In the genomic region with DNA sequence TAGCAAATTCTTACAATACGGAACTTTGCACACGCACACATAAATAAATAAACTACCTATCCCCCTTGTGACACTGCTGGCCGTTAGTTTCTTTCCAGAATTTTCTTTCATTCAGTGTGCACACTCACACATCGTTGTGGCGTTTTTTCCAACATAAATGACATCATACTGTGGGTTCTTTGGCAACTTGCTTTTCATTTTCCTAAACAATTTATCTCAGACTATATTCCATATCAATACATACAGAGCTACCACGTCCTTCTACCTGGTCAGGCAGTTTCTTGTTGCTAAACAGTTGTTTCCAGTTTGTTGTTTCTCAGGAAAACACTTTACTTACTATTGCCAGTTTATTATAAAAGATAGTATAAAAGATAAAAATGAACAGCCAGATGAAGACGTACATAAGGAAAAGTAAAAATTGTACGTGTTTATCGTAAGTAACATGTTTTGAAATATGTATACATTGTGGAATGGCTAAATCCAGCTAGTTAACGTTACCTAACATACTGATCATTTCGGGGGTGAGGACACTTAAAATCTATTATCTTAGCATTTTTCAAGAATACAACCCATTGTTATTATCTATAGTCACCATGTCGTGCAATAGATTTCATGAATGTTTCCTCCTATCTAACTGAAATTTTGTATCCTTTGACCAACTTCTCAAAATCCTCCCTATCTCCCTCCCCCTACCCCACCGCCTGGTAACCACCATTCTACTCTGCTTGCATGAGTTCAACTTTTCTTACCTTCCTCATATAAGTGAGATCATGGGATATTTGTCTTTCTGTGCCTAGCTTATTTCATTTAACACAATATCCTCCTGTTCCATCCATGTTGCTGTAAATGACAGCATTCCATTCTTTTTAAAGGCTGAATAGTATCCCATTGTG, we compare ENCODE assay signal across 8 cellular contexts. TPM values are rescaled to one million over a fixed set of nuclear protein-coding genes. Genes with fewer than 3 reads are reported as not detected.
DNase-seq lines count a peak whose midpoint lies in the region; ATAC-seq, FAIRE-seq and TF ChIP-seq lines count a peak whose summit lies in the region.

No MANE protein-coding gene starts in this region.

- no peak for TF ChIP-seq CTCF in left ventricle myocardium inferior (IDR thresholded peaks at IDR 0.05; ENCODE audit: borderline replicate concordance)
- TF ChIP-seq CTCF in GM12878 (IDR thresholded peaks at IDR 0.05 in 2 of 3, conservative IDR thresholded peaks at IDR 0.05 in 1 of 3; ENCODE audit: control insufficient read depth in 2 of 3, extremely low read depth in 1 of 3, insufficient read depth in 1 of 3, low read depth in 3 of 3, low read length in 3 of 3) = no peak
- no peak for TF ChIP-seq CTCF in uterus (IDR thresholded peaks at IDR 0.05)
- no peak for TF ChIP-seq CTCF in RWPE1 (conservative IDR thresholded peaks at IDR 0.05; ENCODE audit: low read depth)

- H4K20me1 ChIP-seq in GM12878 (ENCODE audit: control insufficient read depth, insufficient read depth) = no peaks in the 10 kb centered on the region

- no peak for TF ChIP-seq POLR2A in GM12878 (IDR thresholded peaks at IDR 0.05; ENCODE audit: low read depth, low read length)
- no peak for TF ChIP-seq POLR2A in uterus (IDR thresholded peaks at IDR 0.05)

- WGBS in GM12878 (ENCODE audit: insufficient coverage, insufficient replicate concordance, low lambda C conversion rate, missing lambda C conversion rate) = 59% methylated on average over 13 of the region's 13 CpGs

- H3K4me1 ChIP-seq in left ventricle myocardium inferior = peaks cover 39% of the 10 kb centered on the region
- H3K4me1 ChIP-seq in GM12878 (ENCODE audit: control insufficient read depth, insufficient read depth, low read length) = no peaks in the 10 kb centered on the region; the same call in 1 of the 2 replicates
- peaks cover 0 to 4% of the 10 kb centered on the region in 2 donors for H3K4me1 ChIP-seq in uterus

- CTCF ChIA-PET in GM12878 (lab: Yijun Ruan, JAX) (interaction anchor here (1.2 to 11.6 kb wide), 4 partner anchors 10 to 169 kb away, joined by 3 to 114 read pairs (median 14); no protein-coding TSS in a partner anchor), RWPE1 (lab: Yijun Ruan, JAX) (no interaction called here)

- H2AFZ ChIP-seq in GM12878 (ENCODE audit: control insufficient read depth, low read depth, low read length) = peak overlapping the region; percentile 56

- POLR2A ChIA-PET in GM12878 (lab: Charles Lee) = interaction anchor here (0.7 to 1.0 kb wide), 2 partner anchors 105 to 139 kb away, joined by 3 read pairs; no protein-coding TSS in a partner anchor
- POLR2A ChIA-PET in RWPE1 (lab: Yijun Ruan, JAX; ENCODE audit: low non-redundant PET) = no interaction called here

- SMC1A ChIA-PET in GM12878 (lab: Charles Lee; ENCODE audit: uncharacterized antibody, unreplicated experiment) = interaction anchor here (1.3 to 1.6 kb wide), 2 partner anchors 10 to 146 kb away, joined by 4 to 5 read pairs; no protein-coding TSS in a partner anchor

- no TSS peak for BruUV-seq in GM12878 (replicated peaks; lab: Mats Ljungman, UMichigan)

- H3K9ac ChIP-seq in GM12878 (ENCODE audit: control insufficient read depth, insufficient read depth, low read length) = no peak overlapping the region

- ATAC-seq in Right ventricle myocardium superior (ENCODE audit: poor library complexity) (no peak), GM12878 (no peak), GM21576 (IDR thresholded peaks at IDR 0.05; ENCODE audit: unreplicated experiment) (no peak)

- in situ Hi-C loops in GM12878 (cut with MboI) = no loop called here

- DNase-seq in left ventricle myocardium inferior = no peak
- DNase-seq in Right ventricle myocardium superior = no peak
- DNase-seq in GM12878 (ENCODE audit: low read depth, low spot score) = no peak
- peak; percentile 45 for DNase-seq in medulla oblongata (ENCODE audit: extremely low spot score)
- DNase-seq in uterus = no peak
- no peak for DNase-seq in RWPE1 (ENCODE audit: low spot score)
- DNase-seq in NCI-H748 treated with DMSO at 0.1 percent for 48 hours (lab: John Stamatoyannopoulos, UW) = no peak

- intact Hi-C loops in left ventricle myocardium inferior (cut with micrococcal nuclease) (no loop called here), Right ventricle myocardium superior (cut with DNase I) (no loop called here), GM12878 (cut with micrococcal nuclease; ENCODE audit: unreplicated experiment) (no loop called here), uterus (cut with DNase I; ENCODE audit: low total_unique reads) (no loop called here)

- H3K79me2 ChIP-seq in GM12878 (ENCODE audit: control insufficient read depth, insufficient read depth, low read length) = peaks cover 37% of the 10 kb centered on the region

- H3K27me3 ChIP-seq in left ventricle myocardium inferior (ENCODE audit: low read depth) (no peaks in the 10 kb centered on the region), GM12878 (replicated peaks in 1 of 2; ENCODE audit: control insufficient read depth in 2 of 2, insufficient read depth in 2 of 2, low read length in 1 of 2) (no peaks in the 10 kb centered on the region), uterus (no peaks in the 10 kb centered on the region)

- no peak for TF ChIP-seq RAD21 in GM12878 (IDR thresholded peaks at IDR 0.05; ENCODE audit: insufficient read depth, low read depth, low read length)

- RAD21 ChIA-PET in GM12878 (lab: Charles Lee; ENCODE audit: unreplicated experiment) = interaction anchor here (0.6 to 1.4 kb wide), 3 partner anchors 62 to 153 kb away, joined by 3 to 4 read pairs (median 3); no protein-coding TSS in a partner anchor

- peak overlapping the region; percentile 64; the same call in 1 of the 2 replicates for H3K4me2 ChIP-seq in GM12878 (ENCODE audit: control insufficient read depth, insufficient read depth)

- H3K36me3 ChIP-seq in left ventricle myocardium inferior = peaks cover 9% of the 10 kb centered on the region
- 0 out of 4 replicates have a peak, but pooled peaks cover 0 to 11% of the 10 kb centered on the region in 2 experiments for H3K36me3 ChIP-seq in GM12878 (ENCODE audit: control insufficient read depth in 2 of 2, insufficient read depth in 2 of 2, low read length in 1 of 2)
- no peaks in the 10 kb centered on the region for H3K36me3 ChIP-seq in uterus

- TF ChIP-seq EP300 in GM12878 (IDR thresholded peaks at IDR 0.05; ENCODE audit: borderline replicate concordance in 1 of 2, control insufficient read depth in 1 of 2, low read depth in 2 of 2, low read length in 2 of 2) = no peak

- FAIRE-seq in GM12878 (lab: Jason Lieb, UNC) = no peak

- H3K9me3 ChIP-seq in left ventricle myocardium inferior (replicated peaks) (no peaks in the 10 kb centered on the region), GM12878 (replicated peaks; ENCODE audit: control insufficient read depth, insufficient read depth, low read length) (no peaks in the 10 kb centered on the region; the same call in 1 of the 3 replicates), uterus (no peaks in the 10 kb centered on the region)

- H3K27ac ChIP-seq in left ventricle myocardium inferior (replicated peaks) (peak overlapping the region; percentile 96), GM12878 (ENCODE audit: control insufficient read depth, insufficient read depth) (peak overlapping the region; percentile 60; the same call in 1 of the 2 replicates), uterus (peak overlapping the region; percentile 96 to 98), RWPE1 (no peak overlapping the region)

- peak overlapping the region; percentile 91 for H3K4me3 ChIP-seq in left ventricle myocardium inferior
- H3K4me3 ChIP-seq in GM12878 = peak overlapping the region; percentile 75
- peak overlapping the region; percentile 43 to 89 for H3K4me3 ChIP-seq in uterus

RNA-seq across cellular contexts. Expression of a gene that starts 1.2 kb away (rescaled TPM):
- total RNA-seq in left ventricle myocardium inferior (6.0 TPM), Right ventricle myocardium superior (5.0 TPM), GM12878 (2014; rRNA removed) (23.1 and 25.8 TPM in 2 replicates), GM12878 (2014; rRNA removed; fragmentation: Illumina TruSeq; extraction: Trizol) (14.6 and 14.8 TPM in 2 replicates), GM12878 (2021) (14.3 and 15.5 TPM in 2 replicates), uterus (10 to 100 TPM; 14.1 to 64.6 (median 40.2) TPM)
- total RNA-seq in GM12878 (2013; cell fraction: nucleolus; rRNA removed) = 19.6 and 20.3 TPM in 2 replicates
- polyA plus RNA-seq in GM12878 (2011; ENCODE audit: low read depth) = 5.2 TPM
- polyA plus RNA-seq in GM12878 (2011; rRNA removed) (19.8 and 24.7 TPM in 2 replicates), GM12878 (2014; fragmentation: Illumina TruSeq; extraction: Trizol) (12.8 and 14.1 TPM in 2 replicates), GM12878 (2014; fragmentation: Nextera tagmentation; extraction: Ambion mirVana) (1 to 10 TPM; 3.8 to 6.2 TPM), GM12878 (2014; rRNA removed) (16.2 and 16.7 TPM in 2 replicates), GM12878 (2016; fragmentation: Nextera tagmentation; extraction: Ambion mirVana) (10 to 100 TPM; 20.8 to 22.3 TPM)
- polyA plus RNA-seq in GM12878 (2011; cell fraction: cytosol; rRNA removed) = 11.8 and 12.5 TPM in 2 replicates
- 7.0 and 8.5 TPM in 2 replicates for polyA plus RNA-seq in GM12878 (2011; cell fraction: nucleus; rRNA removed)
- 6.4 and 8.9 TPM in 2 replicates for polyA plus RNA-seq in GM12878 (2012)
- polyA minus RNA-seq in GM12878 (2011; rRNA and poly(A)+ RNA removed) = 12.6 and 13.1 TPM in 2 replicates
- polyA minus RNA-seq in GM12878 (2011; cell fraction: cytosol; rRNA and poly(A)+ RNA removed) = 4.7 and 7.5 TPM in 2 replicates
- polyA minus RNA-seq in GM12878 (2011; cell fraction: nucleus; rRNA and poly(A)+ RNA removed) = 6.2 and 9.7 TPM in 2 replicates

RNA-seq across cellular contexts. Expression of a gene that starts 19.0 kb away (rescaled TPM):
- total RNA-seq in left ventricle myocardium inferior = 2.8 TPM
- total RNA-seq in Right ventricle myocardium superior = 2.6 TPM
- not detected in 2 replicates for total RNA-seq in GM12878 (2013; cell fraction: nucleolus; rRNA removed)
- not detected in 2 replicates for total RNA-seq in GM12878 (2014; rRNA removed)
- not detected in 2 replicates for total RNA-seq in GM12878 (2014; rRNA removed; fragmentation: Illumina TruSeq; extraction: Trizol)
- not detected in 2 replicates for total RNA-seq in GM12878 (2021)
- not detected for polyA plus RNA-seq in GM12878 (2011; ENCODE audit: low read depth)
- not detected in 2 replicates for polyA plus RNA-seq in GM12878 (2011; rRNA removed)
- polyA plus RNA-seq in GM12878 (2011; cell fraction: cytosol; rRNA removed) = not detected in 2 replicates
- polyA plus RNA-seq in GM12878 (2011; cell fraction: nucleus; rRNA removed) = not detected in 2 replicates
- polyA plus RNA-seq in GM12878 (2012) = not detected in 2 replicates
- polyA plus RNA-seq in GM12878 (2014; fragmentation: Illumina TruSeq; extraction: Trizol) = not detected in 2 replicates
- polyA plus RNA-seq in GM12878 (2014; fragmentation: Nextera tagmentation; extraction: Ambion mirVana) = not detected
- polyA plus RNA-seq in GM12878 (2014; rRNA removed) = not detected in 2 replicates
- polyA plus RNA-seq in GM12878 (2016; fragmentation: Nextera tagmentation; extraction: Ambion mirVana) = not detected
- not detected in 2 replicates for polyA minus RNA-seq in GM12878 (2011; rRNA and poly(A)+ RNA removed)
- polyA minus RNA-seq in GM12878 (2011; cell fraction: cytosol; rRNA and poly(A)+ RNA removed) = not detected in 2 replicates
- not detected in 2 replicates for polyA minus RNA-seq in GM12878 (2011; cell fraction: nucleus; rRNA and poly(A)+ RNA removed)
- 10 to 100 TPM in 2 of 4 donors, 1 to 10 TPM in 2; 1.3 to 32.3 (median 12.6) TPM for total RNA-seq in uterus

RNA-seq across cellular contexts. Expression of a gene that starts 39.2 kb away (rescaled TPM):
- total RNA-seq in left ventricle myocardium inferior = 0.30 TPM
- total RNA-seq in Right ventricle myocardium superior = 0.30 TPM
- 0.95 and 1.1 TPM in 2 replicates for total RNA-seq in GM12878 (2013; cell fraction: nucleolus; rRNA removed)
- not detected in 2 replicates for total RNA-seq in GM12878 (2014; rRNA removed)
- 0.09 TPM in 1 of 2 replicates, not detected in the other for total RNA-seq in GM12878 (2014; rRNA removed; fragmentation: Illumina TruSeq; extraction: Trizol)
- total RNA-seq in GM12878 (2021) = 0.48 TPM in 1 of 2 replicates, not detected in the other
- 0.16 TPM for polyA plus RNA-seq in GM12878 (2011; ENCODE audit: low read depth)
- 0.45 and 0.76 TPM in 2 replicates for polyA plus RNA-seq in GM12878 (2011; rRNA removed)
- polyA plus RNA-seq in GM12878 (2011; cell fraction: cytosol; rRNA removed) = 0.55 and 0.66 TPM in 2 replicates
- 0.89 and 1.2 TPM in 2 replicates for polyA plus RNA-seq in GM12878 (2011; cell fraction: nucleus; rRNA removed)
- 0.08 TPM in 2 replicates for polyA plus RNA-seq in GM12878 (2012)
- polyA plus RNA-seq in GM12878 (2014; fragmentation: Illumina TruSeq; extraction: Trizol) = 0.03 TPM in 1 of 2 replicates, not detected in the other
- polyA plus RNA-seq in GM12878 (2014; fragmentation: Nextera tagmentation; extraction: Ambion mirVana) = under 1 TPM; 0.04 to 0.05 TPM
- 0.06 and 0.24 TPM in 2 replicates for polyA plus RNA-seq in GM12878 (2014; rRNA removed)
- not detected for polyA plus RNA-seq in GM12878 (2016; fragmentation: Nextera tagmentation; extraction: Ambion mirVana)
- 0.73 and 0.98 TPM in 2 replicates for polyA minus RNA-seq in GM12878 (2011; rRNA and poly(A)+ RNA removed)
- polyA minus RNA-seq in GM12878 (2011; cell fraction: cytosol; rRNA and poly(A)+ RNA removed) = 0.27 and 0.52 TPM in 2 replicates
- polyA minus RNA-seq in GM12878 (2011; cell fraction: nucleus; rRNA and poly(A)+ RNA removed) = 0.86 and 1.1 TPM in 2 replicates
- total RNA-seq in uterus = 1 to 10 TPM in 2 of 4 donors, under 1 TPM in 1, not detected in 1; under 0.01 to 4.2 (median 4.2) TPM
